ENCODE assay signal across 23 cellular contexts in the genomic region with DNA sequence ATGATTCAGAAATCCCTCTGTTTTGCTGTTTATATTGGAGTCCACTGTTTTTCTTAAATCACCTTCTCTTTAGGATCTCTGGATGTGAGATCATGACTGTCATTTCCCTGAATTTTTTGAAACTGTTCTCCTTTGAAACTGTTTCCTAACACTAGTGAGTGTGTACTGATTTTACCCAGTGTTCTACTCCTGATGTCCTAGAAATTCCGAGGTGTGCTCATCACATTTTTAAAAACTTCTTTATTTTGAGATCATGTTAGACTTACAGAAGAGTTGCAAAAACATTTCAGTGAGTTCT.
DNase-seq lines count a peak whose midpoint lies in the region; ATAC-seq and TF ChIP-seq lines count a peak whose summit lies in the region.
"Had no signal": no experiment of that assay in that cellular context is flagged by ENCODE, and none has a peak within 500 bp of the region (broad histone marks: within the 10 kb centered on the region; RNA-seq: fewer than 3 reads in every experiment).

No MANE protein-coding gene starts in this region.

- TF ChIP-seq CTCF in ascending aorta (IDR thresholded peaks at IDR 0.05) (no peak), neural crest cell (conservative IDR thresholded peaks at IDR 0.05) (no peak), uterus (IDR thresholded peaks at IDR 0.05) (no peak)

- H3K4me1 ChIP-seq in ascending aorta (peaks cover 0 to 16% of the 10 kb centered on the region in 2 donors), uterus (peaks cover 0 to 7% of the 10 kb centered on the region in 2 donors)
- H3K4me1 ChIP-seq: SJSA1 had no signal

- DNase-seq in ascending aorta (ENCODE audit: low spot score in 2 of 2) (no peak), Right ventricle myocardium superior (no peak), neural crest cell (ENCODE audit: low read depth, low spot score) (no peak), uterus (no peak), NCI-H2171 treated with DMSO at 0.1 percent for 48 hours (lab: John Stamatoyannopoulos, UW) (no peak), NCI-H1092 (lab: John Stamatoyannopoulos, UW) (no peak)
- no peak for DNase-seq in activated CD8-positive, alpha-beta memory T cell treated with anti-CD3 and anti-CD28 coated beads, Interleukin-2, amount 50 U/mL, for 48 hours
- DNase-seq: activated CD4-positive, CD25-positive, alpha-beta regulatory T cell treated with anti-CD3 and anti-CD28 coated beads, Interleukin-2, amount 50 U/mL, for 72 hours; activated CD8-positive, alpha-beta T cell treated with anti-CD3 and anti-CD28 coated beads for 36 hours; CD4-positive, alpha-beta T cell; cortex of kidney; esophagus squamous epithelium; kidney glomerular epithelial cell; MM.1S; NCI-H1436 treated with DMSO at 0.1 percent for 48 hours; NCI-H524; occipital lobe; stimulated activated CD4-positive, alpha-beta T cell treated with anti-CD3 and anti-CD28 coated beads, Interleukin-4, amount 100 ng/mL, for 4 hours; stimulated activated naive CD4-positive, alpha-beta T cell; T-cell; thyroid gland had no signal

- no peaks in the 10 kb centered on the region for H3K27me3 Mint-ChIP-seq in neural crest cell (ENCODE audit: low read depth)
- H3K27me3 Mint-ChIP-seq: CD4-positive, alpha-beta T cell; T-cell had no signal

- H3K9me3 Mint-ChIP-seq in neural crest cell = no peaks in the 10 kb centered on the region
- H3K9me3 Mint-ChIP-seq: activated CD8-positive, alpha-beta T cell treated with anti-CD3 and anti-CD28 coated beads for 36 hours; CD4-positive, alpha-beta T cell; T-cell had no signal

- no peaks in the 10 kb centered on the region for H3K36me3 Mint-ChIP-seq in neural crest cell (ENCODE audit: low read depth)
- H3K36me3 Mint-ChIP-seq: T-cell had no signal

- intact Hi-C loops in ascending aorta (cut with DNase I) = no loop called here
- intact Hi-C loops in Right ventricle myocardium superior (cut with DNase I) = no loop called here
- intact Hi-C loops in uterus (cut with DNase I; ENCODE audit: low total_unique reads) = no loop called here

- H3K27ac ChIP-seq in ascending aorta = peak overlapping the region; percentile 41 to 56
- H3K27ac ChIP-seq in uterus = peak overlapping the region; percentile 61 to 68
- H3K27ac ChIP-seq: SJSA1, thyroid gland had no signal

- H3K36me3 ChIP-seq in ascending aorta = no peaks in the 10 kb centered on the region
- H3K36me3 ChIP-seq in uterus = no peaks in the 10 kb centered on the region
- H3K36me3 ChIP-seq: esophagus squamous epithelium, SJSA1, thyroid gland had no signal

- no peak for TF ChIP-seq POLR2A in uterus (IDR thresholded peaks at IDR 0.05)

- H3K27ac Mint-ChIP-seq in neural crest cell (ENCODE audit: unreplicated experiment) = peak overlapping the region; percentile 65
- H3K27ac Mint-ChIP-seq: activated CD8-positive, alpha-beta T cell treated with anti-CD3 and anti-CD28 coated beads for 36 hours; CD4-positive, alpha-beta T cell; T-cell had no signal

- H3K4me1 Mint-ChIP-seq in neural crest cell = peaks cover 23% of the 10 kb centered on the region

- H3K9me3 ChIP-seq in ascending aorta (no peaks in the 10 kb centered on the region), uterus (no peaks in the 10 kb centered on the region)
- H3K9me3 ChIP-seq: esophagus squamous epithelium, SJSA1, thyroid gland had no signal

- no peaks in the 10 kb centered on the region for H3K27me3 ChIP-seq in ascending aorta
- H3K27me3 ChIP-seq in uterus = no peaks in the 10 kb centered on the region
- H3K27me3 ChIP-seq: esophagus squamous epithelium, SJSA1, thyroid gland had no signal

- peak; percentile 42 for ATAC-seq in Right ventricle myocardium superior (ENCODE audit: poor library complexity)
- ATAC-seq: activated CD8-positive, alpha-beta T cell treated with anti-CD3 and anti-CD28 coated beads for 36 hours; K562; T-cell had no signal

- no peak overlapping the region for H3K4me3 Mint-ChIP-seq in neural crest cell
- H3K4me3 Mint-ChIP-seq: activated CD8-positive, alpha-beta T cell treated with anti-CD3 and anti-CD28 coated beads for 36 hours; CD4-positive, alpha-beta T cell; T-cell had no signal

- H3K4me3 ChIP-seq in ascending aorta = no peak overlapping the region
- no peak overlapping the region for H3K4me3 ChIP-seq in uterus
- H3K4me3 ChIP-seq: esophagus squamous epithelium, K562, SJSA1, thyroid gland had no signal
